ENCODE assay signal across 8 cellular contexts in the genomic region with DNA sequence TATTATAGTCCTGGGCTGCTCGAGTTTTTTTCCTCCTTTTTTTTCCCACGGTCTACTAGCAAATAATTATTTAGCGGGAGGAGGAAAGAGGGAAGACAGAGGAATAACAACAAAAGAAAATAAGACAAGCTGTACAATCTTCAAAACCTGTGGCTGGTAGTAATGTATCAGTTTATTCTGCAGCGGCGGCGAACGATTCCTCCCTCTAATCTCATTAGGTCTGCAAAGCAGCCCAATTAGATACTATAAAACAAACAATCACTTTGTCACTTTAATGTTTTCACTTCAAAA. TPM values are rescaled to one million over a fixed set of nuclear protein-coding genes. Genes with fewer than 3 reads are reported as not detected.
A peak's percentile ranks its signal among the peaks of the same experiment; 100 is the strongest.
DNase-seq lines count a peak whose midpoint lies in the region; ATAC-seq and TF ChIP-seq lines count a peak whose summit lies in the region.

No MANE protein-coding gene starts in this region.

- no peaks in the 10 kb centered on the region for H3K9me2 ChIP-seq in hepatocyte (replicated peaks; ENCODE audit: insufficient read depth)

- peaks cover 40% of the 10 kb centered on the region for H3K79me2 ChIP-seq in hepatocyte

- H3K27me3 ChIP-seq in hepatocyte = no peaks in the 10 kb centered on the region

- H3K4me1 ChIP-seq in hepatocyte (ENCODE audit: insufficient read depth) = peaks cover 44% of the 10 kb centered on the region

- CTCF ChIA-PET in activated CD4-positive, alpha-beta memory T cell treated with anti-CD3 and anti-CD28 coated beads, Interleukin-2, amount 10 ng/mL, durations not matched to agents 7 days and 5 days (lab: Charles Lee) = interaction anchor here (0.7 to 2.4 kb wide), 14 partner anchors 22 to 635 kb away, joined by 3 to 16 read pairs (median 3); no protein-coding TSS in a partner anchor

- WGBS in hepatocyte (ENCODE audit: low lambda C conversion rate, missing lambda C conversion rate) = 0% methylated on average over 7 of the region's 7 CpGs

- H3K36me3 Mint-ChIP-seq in activated CD4-positive, alpha-beta memory T cell treated with anti-CD3 and anti-CD28 coated beads, Interleukin-2, amount 10 ng/mL, durations not matched to agents 7 days and 5 days (ENCODE audit: low read depth) = peaks cover 26% of the 10 kb centered on the region
- peaks cover 4 to 7% of the 10 kb centered on the region in 2 donors for H3K36me3 Mint-ChIP-seq in stimulated activated naive B cell treated with anti-CD40 and anti-IgM and Interleukin-4, amounts not matched to agents 10 μg/mL and 1 μg/mL and 100 μg/mL, for 72 hours

- peak overlapping the region; percentile 31 for H2AFZ ChIP-seq in hepatocyte

- H3K9me3 Mint-ChIP-seq in activated CD4-positive, alpha-beta memory T cell treated with anti-CD3 and anti-CD28 coated beads, Interleukin-2, amount 10 ng/mL, durations not matched to agents 7 days and 5 days = no peaks in the 10 kb centered on the region
- H3K9me3 Mint-ChIP-seq in stimulated activated naive B cell treated with anti-CD40 and anti-IgM and Interleukin-4, amounts not matched to agents 10 μg/mL and 1 μg/mL and 100 μg/mL, for 72 hours = no peaks in the 10 kb centered on the region

- H3K27ac Mint-ChIP-seq in activated CD4-positive, alpha-beta memory T cell treated with anti-CD3 and anti-CD28 coated beads, Interleukin-2, amount 10 ng/mL, durations not matched to agents 7 days and 5 days = peak overlapping the region; percentile 100
- H3K27ac Mint-ChIP-seq in stimulated activated naive B cell treated with anti-CD40 and anti-IgM and Interleukin-4, amounts not matched to agents 10 μg/mL and 1 μg/mL and 100 μg/mL, for 72 hours = peak overlapping the region; percentile 62

- peaks cover 7% of the 10 kb centered on the region for H4K20me1 ChIP-seq in hepatocyte (ENCODE audit: insufficient read depth, poor library complexity, severe bottlenecking)

- no peak for TF ChIP-seq CTCF in hepatocyte (IDR thresholded peaks at IDR 0.05; ENCODE audit: poor library complexity)

- peak overlapping the region; percentile 90 for H3K27ac ChIP-seq in hepatocyte

- peak; percentile 28 for DNase-seq in NCI-H345 (lab: John Stamatoyannopoulos, UW)
- DNase-seq in NCI-H345 treated with DMSO at 0.1 percent for 48 hours (lab: John Stamatoyannopoulos, UW; ENCODE audit: unreplicated experiment) = no peak
- DNase-seq in activated CD4-positive, alpha-beta memory T cell treated with anti-CD3 and anti-CD28 coated beads, Interleukin-2, amount 10 ng/mL, durations not matched to agents 7 days and 5 days = no peak
- DNase-seq in hepatocyte (ENCODE audit: low spot score) = no peak
- DNase-seq in stimulated activated naive B cell treated with anti-CD40 and anti-IgM and Interleukin-4, amounts not matched to agents 10 μg/mL and 1 μg/mL and 100 μg/mL, for 72 hours = no peak
- no peak for DNase-seq in HuH-7 (ENCODE audit: low spot score)
- no peak for DNase-seq in ureter (ENCODE audit: low spot score)

- H3K4me2 ChIP-seq in hepatocyte = peak overlapping the region; percentile 93

- peak overlapping the region; percentile 99 for H3K4me3 Mint-ChIP-seq in activated CD4-positive, alpha-beta memory T cell treated with anti-CD3 and anti-CD28 coated beads, Interleukin-2, amount 10 ng/mL, durations not matched to agents 7 days and 5 days
- H3K4me3 Mint-ChIP-seq in stimulated activated naive B cell treated with anti-CD40 and anti-IgM and Interleukin-4, amounts not matched to agents 10 μg/mL and 1 μg/mL and 100 μg/mL, for 72 hours = peak overlapping the region; percentile 96 to 100

- H3K4me1 Mint-ChIP-seq in activated CD4-positive, alpha-beta memory T cell treated with anti-CD3 and anti-CD28 coated beads, Interleukin-2, amount 10 ng/mL, durations not matched to agents 7 days and 5 days = peaks cover 55% of the 10 kb centered on the region
- peaks cover 38 to 83% of the 10 kb centered on the region in 2 donors for H3K4me1 Mint-ChIP-seq in stimulated activated naive B cell treated with anti-CD40 and anti-IgM and Interleukin-4, amounts not matched to agents 10 μg/mL and 1 μg/mL and 100 μg/mL, for 72 hours

- no peak for ATAC-seq in stimulated activated naive B cell treated with anti-CD40 and anti-IgM and Interleukin-4, amounts not matched to agents 10 μg/mL and 1 μg/mL and 100 μg/mL, for 72 hours (replicated peaks)
- ATAC-seq in GM21423 (IDR thresholded peaks at IDR 0.05; ENCODE audit: unreplicated experiment) = no peak

- POLR2A ChIA-PET in activated CD4-positive, alpha-beta memory T cell treated with anti-CD3 and anti-CD28 coated beads, Interleukin-2, amount 10 ng/mL, durations not matched to agents 7 days and 5 days (lab: Charles Lee) = interaction anchor here (0.6 to 13.9 kb wide), 18 partner anchors 12 to 653 kb away, joined by 3 to 144 read pairs (median 6); a partner anchor contains a TSS

- no peaks in the 10 kb centered on the region for H3K36me3 ChIP-seq in hepatocyte (replicated peaks; ENCODE audit: insufficient read depth, low read depth)

- peaks cover 24% of the 10 kb centered on the region for H3K27me3 Mint-ChIP-seq in activated CD4-positive, alpha-beta memory T cell treated with anti-CD3 and anti-CD28 coated beads, Interleukin-2, amount 10 ng/mL, durations not matched to agents 7 days and 5 days
- H3K27me3 Mint-ChIP-seq in stimulated activated naive B cell treated with anti-CD40 and anti-IgM and Interleukin-4, amounts not matched to agents 10 μg/mL and 1 μg/mL and 100 μg/mL, for 72 hours = peaks cover 13 to 17% of the 10 kb centered on the region in 2 donors

- H3K9me3 ChIP-seq in hepatocyte (ENCODE audit: low read depth) = no peaks in the 10 kb centered on the region

- peak overlapping the region; percentile 16 for H3K4me3 ChIP-seq in hepatocyte

RNA-seq across cellular contexts. Expression of a gene that starts 0.4 kb away (rescaled TPM):
- total RNA-seq in activated CD4-positive, alpha-beta memory T cell treated with anti-CD3 and anti-CD28 coated beads, Interleukin-2, amount 10 ng/mL, durations not matched to agents 7 days and 5 days = 10 to 100 TPM; 59.2 TPM
- 18.0 and 45.9 TPM in 2 replicates for total RNA-seq in hepatocyte
- polyA plus RNA-seq in hepatocyte = 21.2 and 32.8 TPM in 2 replicates
- total RNA-seq in ureter = 37.8 TPM
